ENCODE assay signal across 21 cellular contexts in genomic region chr14:102952276-102952675, GRCh38. TPM values are rescaled to one million over a fixed set of nuclear protein-coding genes. Genes with fewer than 3 reads are reported as not detected.
"Had no signal": no experiment of that assay in that cellular context is flagged by ENCODE, and none has a peak within 500 bp of the region (broad histone marks: within the 10 kb centered on the region; RNA-seq: fewer than 3 reads in every experiment).

No MANE protein-coding gene starts in this region.

- DNase-seq: activated CD4-positive, alpha-beta memory T cell treated with anti-CD3 and anti-CD28 coated beads, Interleukin-2, amount 10 ng/mL, durations not matched to agents 7 days and 5 days; activated CD4-positive, alpha-beta T cell treated with anti-CD3 and anti-CD28 coated beads for 48 hours; activated CD8-positive, alpha-beta memory T cell treated with anti-CD3 and anti-CD28 coated beads, Interleukin-2, amount 10 ng/mL, durations not matched to agents 7 days and 5 days; activated naive CD4-positive, alpha-beta T cell; activated naive CD8-positive, alpha-beta T cell treated with anti-CD3 and anti-CD28 coated beads, Interleukin-2, amount 10 ng/mL, durations not matched to agents 7 days and 5 days; amygdala; effector CD8-positive, alpha-beta T cell; heart left ventricle; mesendoderm; naive thymus-derived CD8-positive, alpha-beta T cell; right lobe of liver; stimulated activated CD4-positive, alpha-beta T cell treated with anti-CD3 and anti-CD28 coated beads, Interleukin-4, amount 100 ng/mL, for 24 hours; T-cell had no signal

- H3K9ac ChIP-seq: parathyroid adenoma had no signal

- H3K79me2 ChIP-seq: parathyroid adenoma had no signal

- H3K27ac ChIP-seq: esophagus muscularis mucosa, gastroesophageal sphincter, heart left ventricle, neutrophil, parathyroid adenoma, right lobe of liver had no signal

- ATAC-seq: activated CD8-positive, alpha-beta memory T cell treated with anti-CD3 and anti-CD28 coated beads, Interleukin-2, amount 10 ng/mL, durations not matched to agents 7 days and 5 days; gastroesophageal sphincter; heart left ventricle; naive thymus-derived CD8-positive, alpha-beta T cell; right lobe of liver; stimulated activated effector memory CD8-positive, alpha-beta T cell treated with anti-CD3 and anti-CD28 coated beads, Interleukin-12 subunit alpha, Interleukin-12 subunit beta, amount 100 ng/mL, for 72 hours; T-cell; WTC11 had no signal

- H3K27me3 ChIP-seq: esophagus muscularis mucosa, gastroesophageal sphincter, heart left ventricle, neutrophil, right lobe of liver had no signal

- H3K36me3 ChIP-seq: neutrophil had no signal

- H3K9me3 ChIP-seq: esophagus muscularis mucosa, gastroesophageal sphincter, heart left ventricle, neutrophil, right lobe of liver had no signal

- H2AFZ ChIP-seq: parathyroid adenoma had no signal

- H3K4me1 ChIP-seq: parathyroid adenoma had no signal

- H3K4me3 ChIP-seq: esophagus muscularis mucosa, gastroesophageal sphincter, heart left ventricle, right lobe of liver, smooth muscle cell had no signal

- H3K4me2 ChIP-seq: smooth muscle cell had no signal

RNA-seq across cellular contexts. Expression of gene AMN, which starts 29.8 kb away (rescaled TPM):
- total RNA-seq: endothelial cell of umbilical vein had no signal
